Comparison of ENCODE assay signal across 27 cellular contexts in the genomic region with DNA sequence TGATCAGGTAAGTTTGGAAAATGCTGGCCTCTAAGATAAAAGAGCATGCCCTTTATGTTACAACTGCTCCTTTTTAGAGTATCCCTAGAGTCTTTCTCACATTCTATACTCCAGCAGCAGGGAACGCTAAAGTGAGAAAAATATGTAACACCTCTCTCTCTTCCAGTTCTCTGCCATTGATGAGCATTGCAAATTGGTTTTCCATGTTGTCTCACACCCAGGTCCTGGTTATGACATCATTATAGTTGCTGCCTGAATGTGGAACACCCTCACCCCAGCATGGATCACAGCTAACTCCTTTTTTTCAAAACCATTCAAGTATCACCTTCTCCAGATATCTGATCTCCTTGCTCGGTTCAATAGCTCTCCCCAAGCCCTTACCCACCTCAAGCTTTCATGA.
"Had no signal": no experiment of that assay in that cellular context is flagged by ENCODE, and none has a peak within 500 bp of the region (broad histone marks: within the 10 kb centered on the region; RNA-seq: fewer than 3 reads in every experiment).

No MANE protein-coding gene starts in this region.

- FAIRE-seq: colon, endometrium, endothelial cell of umbilical vein, frontal cortex had no signal

- H3K4me1 ChIP-seq: colonic mucosa, esophagus muscularis mucosa, foreskin keratinocyte, gastrocnemius medialis, gastroesophageal sphincter, heart left ventricle had no signal

- DNase-seq: colonic mucosa; cortex of kidney; dermis blood vessel endothelial cell; dorsolateral prefrontal cortex; effector CD4-positive, alpha-beta T cell; effector CD8-positive, alpha-beta T cell; effector memory CD4-positive, alpha-beta T cell; effector memory CD8-positive, alpha-beta T cell; endodermal cell; erythroblast; esophagus squamous epithelium; foreskin fibroblast; foreskin keratinocyte; foreskin melanocyte; gastrocnemius medialis; glutamatergic neuron; head of caudate nucleus; heart left ventricle had no signal

- H3K27me3 ChIP-seq: colonic mucosa, dorsolateral prefrontal cortex, esophagus muscularis mucosa, esophagus squamous epithelium, foreskin keratinocyte, gastrocnemius medialis, gastroesophageal sphincter, heart left ventricle had no signal

- H3K36me3 ChIP-seq: colonic mucosa, esophagus muscularis mucosa, esophagus squamous epithelium, gastrocnemius medialis, gastroesophageal sphincter, heart left ventricle had no signal

- H3K9me3 ChIP-seq: colonic mucosa, esophagus muscularis mucosa, esophagus squamous epithelium, gastrocnemius medialis, gastroesophageal sphincter, heart left ventricle had no signal

- H3K4me3 ChIP-seq: colonic mucosa, coronary artery, dorsolateral prefrontal cortex, esophagus muscularis mucosa, esophagus squamous epithelium, gastrocnemius medialis, gastroesophageal sphincter, heart left ventricle had no signal

- ATAC-seq: effector memory CD8-positive, alpha-beta T cell; esophagus mucosa; foreskin keratinocyte; gastrocnemius medialis; gastroesophageal sphincter; heart left ventricle had no signal

- H3K27ac ChIP-seq: colonic mucosa, coronary artery, dorsolateral prefrontal cortex, epithelial cell of prostate, esophagus muscularis mucosa, esophagus squamous epithelium, foreskin keratinocyte, gastrocnemius medialis, gastroesophageal sphincter, heart left ventricle had no signal
